Comparison of ENCODE assay signal across 17 cellular contexts in genomic region chr1:169156537-169156936, GRCh38. TPM values are rescaled to one million over a fixed set of nuclear protein-coding genes. Genes with fewer than 3 reads are reported as not detected.
DNase-seq lines count a peak whose midpoint lies in the region; ATAC-seq and FAIRE-seq lines count a peak whose summit lies in the region.
"Had no signal": no experiment of that assay in that cellular context is flagged by ENCODE, and none has a peak within 500 bp of the region (broad histone marks: within the 10 kb centered on the region; RNA-seq: fewer than 3 reads in every experiment).

No MANE protein-coding gene starts in this region.

- H3K36me3 ChIP-seq in small intestine (ENCODE audit: control insufficient read depth in 2 of 2, insufficient read depth in 2 of 2, low read length in 2 of 2), result no peaks in the 10 kb centered on the region

- no peaks in the 10 kb centered on the region for H3K9me3 ChIP-seq in small intestine (ENCODE audit: control insufficient read depth, low read depth)

- peaks cover 0 to 10% of the 10 kb centered on the region in 2 donors for H3K4me1 ChIP-seq in small intestine (ENCODE audit: control insufficient read depth in 2 of 2, insufficient read depth in 1 of 2, low read depth in 1 of 2, low read length in 1 of 2)

- no peak for DNase-seq in left colon
- peak; percentile 93 for DNase-seq in small intestine
- DNase-seq in kidney tubule cell (ENCODE audit: low spot score), result no peak
- no peak for DNase-seq in activated T-cell treated with anti-CD3 and anti-CD28 coated beads, Interleukin-2, amount 50 U/mL, for 48 hours
- DNase-seq: C1 segment of cervical spinal cord; Calu3; CD4-positive, alpha-beta memory T cell; COR-L47; DMS153; DND-41; H9 had no signal

- WGBS in small intestine, 3 donors, result 13 to 57% (median 37%) methylated on average over 3 of the region's 3 CpGs

- ATAC-seq in left colon (peak; percentile 97), GM21447 (IDR thresholded peaks at IDR 0.05; ENCODE audit: unreplicated experiment) (no peak)
- ATAC-seq: GM23338, HCT116 had no signal

- H3K4me3 ChIP-seq in small intestine (ENCODE audit: low read depth in 1 of 2, low read length in 2 of 2), result no peak overlapping the region
- H3K4me3 ChIP-seq: GM23338 had no signal

- no peak overlapping the region for H3K27ac ChIP-seq in small intestine (ENCODE audit: low read depth in 1 of 2, low read length in 1 of 2)

- H3K27me3 ChIP-seq in small intestine (ENCODE audit: control insufficient read depth in 2 of 2, insufficient read depth in 2 of 2, low read length in 2 of 2), result no peaks in the 10 kb centered on the region

- FAIRE-seq in colon (lab: Jason Lieb, UNC), result peak; percentile 43
- peak; percentile 75 for FAIRE-seq in small intestine (lab: Jason Lieb, UNC)
- FAIRE-seq: G401.6, GM12892 had no signal

- intact Hi-C loops in left colon (cut with DNase I, micrococcal nuclease), result no loop called here

RNA-seq across cellular contexts. Expression of gene ATP1B1, which starts 50.0 kb away (rescaled TPM):
- 100 to 1,000 TPM; 697 to 795 TPM for total RNA-seq in left colon
- 100 to 1,000 TPM; 216 to 240 (median 238) TPM for polyA plus RNA-seq in small intestine
